Comparison of ENCODE assay signal across 8 cellular contexts in genomic region chr12:116015525-116015924, GRCh38.
A peak's percentile ranks its signal among the peaks of the same experiment; 100 is the strongest.
DNase-seq lines count a peak whose midpoint lies in the region; ATAC-seq and TF ChIP-seq lines count a peak whose summit lies in the region.

No MANE protein-coding gene starts in this region.

- H3K18ac ChIP-seq in trophoblast cell (ENCODE audit: low read length), result no peak overlapping the region

- H2BK5ac ChIP-seq in trophoblast cell (ENCODE audit: low read depth, low read length, poor library complexity), result no peak overlapping the region

- H3K27me3 ChIP-seq in trophoblast cell (ENCODE audit: insufficient read depth, low read length), result no peaks in the 10 kb centered on the region

- ATAC-seq in GM21381 (IDR thresholded peaks at IDR 0.05; ENCODE audit: unreplicated experiment), result no peak

- H3K4me1 ChIP-seq in trophoblast cell (ENCODE audit: control insufficient read depth in 1 of 2, insufficient read depth in 2 of 2, low read length in 2 of 2), result no peaks in the 10 kb centered on the region

- no peak overlapping the region for H3K4me3 ChIP-seq in AG04449 (ENCODE audit: low read depth, low read length)
- no peak overlapping the region for H3K4me3 ChIP-seq in trophoblast cell (ENCODE audit: low read depth, low read length)

- no peaks in the 10 kb centered on the region for H3K79me2 ChIP-seq in trophoblast cell (ENCODE audit: control insufficient read depth, insufficient read depth, low read length, poor library complexity)

- no CpG with 5 or more reads among the region's 1 CpG for WGBS in trophoblast cell (ENCODE audit: extremely low coverage, insufficient coverage, insufficient read length)

- no peaks in the 10 kb centered on the region for H3K9me3 ChIP-seq in trophoblast cell (ENCODE audit: insufficient read depth, low read depth, low read length)

- no peak overlapping the region for H3K9ac ChIP-seq in trophoblast cell (ENCODE audit: low read length)

- no peak overlapping the region for H3K4ac ChIP-seq in trophoblast cell (ENCODE audit: low read depth, low read length)

- no peak overlapping the region for H4K8ac ChIP-seq in trophoblast cell (ENCODE audit: low read depth, low read length)

- peak; percentile 28 for DNase-seq in AG04449 (ENCODE audit: low read depth, low spot score)
- peak; percentile 40 for DNase-seq in NCI-H526 treated with DMSO at 0.1 percent for 48 hours (lab: John Stamatoyannopoulos, UW)
- no peak for DNase-seq in chondrocyte (ENCODE audit: low spot score)
- peak; percentile 75 for DNase-seq in medulla oblongata (ENCODE audit: extremely low spot score)
- DNase-seq in trophoblast cell, result no peak
- no peak for DNase-seq in activated CD8-positive, alpha-beta memory T cell treated with anti-CD3 and anti-CD28 coated beads, Interleukin-2, amount 50 U/mL, for 48 hours

- peaks cover 42% of the 10 kb centered on the region for H3K36me3 Mint-ChIP-seq in chondrocyte (ENCODE audit: low read depth)

- H2AK5ac ChIP-seq in trophoblast cell (ENCODE audit: low read length), result no peak overlapping the region

- TF ChIP-seq CTCF in AG04449 (IDR thresholded peaks at IDR 0.05; ENCODE audit: insufficient read depth, low read length, missing control alignments), result peak; percentile 52
- TF ChIP-seq CTCF in GM12874 (IDR thresholded peaks at IDR 0.05; ENCODE audit: insufficient read depth, low read depth, low read length), result peak; percentile 23; the same call in 1 of the 2 replicates
- TF ChIP-seq CTCF in chondrocyte (IDR thresholded peaks at IDR 0.05), result peak; percentile 89

- H3K4me2 ChIP-seq in trophoblast cell (ENCODE audit: low read length), result no peak overlapping the region

- H3K4me3 Mint-ChIP-seq in chondrocyte (ENCODE audit: unreplicated experiment), result no peak overlapping the region

- H3K36me3 ChIP-seq in trophoblast cell (ENCODE audit: control insufficient read depth in 1 of 2, insufficient read depth in 2 of 2, low read length in 2 of 2), result peaks cover 8 to 20% of the 10 kb centered on the region in 2 experiments

- H3K27ac Mint-ChIP-seq in chondrocyte (ENCODE audit: unreplicated experiment), result peak overlapping the region; percentile 8

- no peaks in the 10 kb centered on the region for H3K79me1 ChIP-seq in trophoblast cell (ENCODE audit: low read length)

- CTCF ChIA-PET in AG04449 (lab: Yijun Ruan, JAX), result interaction anchor here (0.7 to 2.4 kb wide), 26 partner anchors 8 to 693 kb away, joined by 3 to 9 read pairs (median 4); no protein-coding TSS in a partner anchor

- no peak overlapping the region for H2BK120ac ChIP-seq in trophoblast cell (ENCODE audit: insufficient read depth, low read length, poor library complexity)

- no peak overlapping the region for H4K91ac ChIP-seq in trophoblast cell (ENCODE audit: low read depth, low read length)

- POLR2A ChIA-PET in AG04449 (lab: Yijun Ruan, JAX), result no interaction called here

- H3K27me3 Mint-ChIP-seq in chondrocyte (ENCODE audit: low read depth), result no peaks in the 10 kb centered on the region

- no peak overlapping the region for H3K23ac ChIP-seq in trophoblast cell (ENCODE audit: low read length)

- H3K27ac ChIP-seq in trophoblast cell (ENCODE audit: low read depth, low read length), result no peak overlapping the region

- H3K4me1 Mint-ChIP-seq in chondrocyte (ENCODE audit: low read depth), result peaks cover 17% of the 10 kb centered on the region

- H3K9me3 Mint-ChIP-seq in chondrocyte (ENCODE audit: low read depth), result no peaks in the 10 kb centered on the region

- no peak overlapping the region for H4K12ac ChIP-seq in trophoblast cell (ENCODE audit: low read depth, low read length)

- no peak overlapping the region for H2BK12ac ChIP-seq in trophoblast cell (ENCODE audit: low read length)

- H2AFZ ChIP-seq in trophoblast cell (ENCODE audit: insufficient read depth, low read length, poor library complexity), result no peak overlapping the region

- no peak overlapping the region for H3K14ac ChIP-seq in trophoblast cell (ENCODE audit: low read length)

Comparison
In these comparisons a context has a peak if more than half of its experiments do, and no peak if none do; other contexts are left out.
1. DNase-seq: peak in AG04449 (single experiment), NCI-H526 treated with DMSO at 0.1 percent for 48 hours (single experiment) and medulla oblongata (single experiment); none in chondrocyte (single experiment), trophoblast cell (0 of 2) and activated CD8-positive, alpha-beta memory T cell treated with anti-CD3 and anti-CD28 coated beads, Interleukin-2, amount 50 U/mL, for 48 hours (single experiment).
2. CTCF ChIP-seq: peak in every context shown above with its lines; median percentile 89 in chondrocyte; 52 in AG04449; 23 in GM12874.